In the genomic region with DNA sequence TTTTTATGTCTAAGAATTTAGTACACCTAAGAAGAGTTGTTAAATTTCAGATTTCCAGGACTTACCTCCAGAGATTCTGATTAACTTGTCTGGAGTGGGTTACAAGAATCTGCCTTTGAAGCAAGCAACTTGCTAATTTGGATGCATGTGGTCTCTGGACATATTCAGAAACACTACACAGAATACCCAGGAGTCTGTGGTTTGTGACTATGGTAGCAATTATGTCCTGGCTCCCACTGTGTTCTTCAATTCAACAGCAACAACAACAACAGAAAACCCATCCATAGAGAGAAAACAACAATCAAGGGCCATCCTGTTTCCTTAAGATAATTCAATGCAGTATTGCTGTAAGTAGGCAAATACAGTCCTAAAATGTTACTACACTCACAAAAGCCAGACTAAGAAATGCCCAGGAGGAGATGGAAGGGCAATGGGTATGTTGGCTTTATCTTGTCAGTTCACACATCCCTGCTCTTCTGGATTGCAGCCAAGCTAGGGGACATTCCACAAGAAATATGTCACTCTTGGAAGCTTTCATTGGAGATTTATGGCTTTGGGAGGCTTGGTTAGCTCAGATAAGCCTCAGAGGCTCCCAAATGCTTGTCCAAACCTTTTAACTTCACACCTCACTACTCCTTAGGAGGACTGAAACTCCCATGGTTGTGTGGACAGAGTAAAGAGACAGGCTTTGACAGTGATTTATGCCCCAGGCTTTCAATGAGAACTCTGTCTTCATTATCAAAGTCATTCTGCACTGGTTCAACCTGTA, we compare ENCODE assay signal across 24 cellular contexts.
DNase-seq lines count a peak whose midpoint lies in the region; ATAC-seq, FAIRE-seq and TF ChIP-seq lines count a peak whose summit lies in the region.
"Had no signal": no experiment of that assay in that cellular context is flagged by ENCODE, and none has a peak within 500 bp of the region (broad histone marks: within the 10 kb centered on the region; RNA-seq: fewer than 3 reads in every experiment).

No MANE protein-coding gene starts in this region.

- no peaks in the 10 kb centered on the region for H3K27me3 Mint-ChIP-seq in endothelial cell (ENCODE audit: unreplicated experiment)
- H3K27me3 Mint-ChIP-seq: progenitor cell of endocrine pancreas had no signal

- H3K36me3 ChIP-seq in left ventricle myocardium inferior, result no peaks in the 10 kb centered on the region
- H3K36me3 ChIP-seq: esophagus muscularis mucosa, gastrocnemius medialis, vagina had no signal

- H3K9me3 Mint-ChIP-seq in endothelial cell (ENCODE audit: unreplicated experiment), result no peaks in the 10 kb centered on the region
- H3K9me3 Mint-ChIP-seq: activated CD4-positive, alpha-beta memory T cell treated with anti-CD3 and anti-CD28 coated beads for 36 hours; activated naive CD8-positive, alpha-beta T cell treated with anti-CD3 and anti-CD28 coated beads, Interleukin-2, amount 10 ng/mL, durations not matched to agents 7 days and 5 days; mesothelial cell of epicardium; nephron had no signal

- intact Hi-C loops in left cardiac atrium (cut with DNase I), result no loop called here
- intact Hi-C loops in left ventricle myocardium inferior (cut with micrococcal nuclease), result no loop called here

- no peak for DNase-seq in left cardiac atrium
- no peak for DNase-seq in left ventricle myocardium inferior
- DNase-seq in RPMI7951 (ENCODE audit: low read depth), result peak; percentile 8
- DNase-seq in kidney glomerular epithelial cell (lab: John Stamatoyannopoulos, UW), result peak; percentile 91
- DNase-seq in cerebellar cortex (ENCODE audit: low spot score), result no peak
- DNase-seq in frontal cortex (ENCODE audit: low spot score in 2 of 2), result no peak
- DNase-seq in endothelial cell (ENCODE audit: low spot score), result no peak
- DNase-seq: activated CD4-positive, alpha-beta memory T cell treated with anti-CD3 and anti-CD28 coated beads for 36 hours; activated effector memory CD4-positive, alpha-beta T cell treated with Interleukin-2 at 50 U/mL for 16 hours; activated naive CD8-positive, alpha-beta T cell treated with anti-CD3 and anti-CD28 coated beads, Interleukin-2, amount 10 ng/mL, durations not matched to agents 7 days and 5 days; effector CD8-positive, alpha-beta T cell; gastrocnemius medialis; left colon; NCI-H1092 treated with DMSO at 0.1 percent for 48 hours; NCI-H2081 treated with DMSO at 0.1 percent for 48 hours; NCI-H510A treated with DMSO at 0.1 percent for 48 hours; T-helper 9 cell had no signal

- peaks cover 4% of the 10 kb centered on the region for H3K4me1 ChIP-seq in left ventricle myocardium inferior
- H3K4me1 ChIP-seq: esophagus muscularis mucosa, gastrocnemius medialis, vagina had no signal

- no peak overlapping the region for H3K27ac ChIP-seq in left ventricle myocardium inferior (replicated peaks)
- H3K27ac ChIP-seq: esophagus muscularis mucosa, gastrocnemius medialis, vagina had no signal

- no peaks in the 10 kb centered on the region for H3K36me3 Mint-ChIP-seq in endothelial cell (ENCODE audit: low read depth, unreplicated experiment)
- H3K36me3 Mint-ChIP-seq: activated CD4-positive, alpha-beta memory T cell treated with anti-CD3 and anti-CD28 coated beads for 36 hours; activated naive CD8-positive, alpha-beta T cell treated with anti-CD3 and anti-CD28 coated beads, Interleukin-2, amount 10 ng/mL, durations not matched to agents 7 days and 5 days; mesothelial cell of epicardium had no signal

- no peaks in the 10 kb centered on the region for H3K27me3 ChIP-seq in left ventricle myocardium inferior (ENCODE audit: low read depth)
- H3K27me3 ChIP-seq: esophagus muscularis mucosa, gastrocnemius medialis, vagina had no signal

- H3K4me1 Mint-ChIP-seq in endothelial cell (ENCODE audit: unreplicated experiment), result peaks cover 3% of the 10 kb centered on the region
- H3K4me1 Mint-ChIP-seq: activated naive CD8-positive, alpha-beta T cell treated with anti-CD3 and anti-CD28 coated beads, Interleukin-2, amount 10 ng/mL, durations not matched to agents 7 days and 5 days; nephron had no signal

- H3K4me3 ChIP-seq in left ventricle myocardium inferior, result no peak overlapping the region
- H3K4me3 ChIP-seq: esophagus muscularis mucosa, gastrocnemius medialis, GM12878, vagina had no signal

- H3K27ac Mint-ChIP-seq in endothelial cell (ENCODE audit: unreplicated experiment), result no peak overlapping the region
- H3K27ac Mint-ChIP-seq: activated CD4-positive, alpha-beta memory T cell treated with anti-CD3 and anti-CD28 coated beads for 36 hours; activated naive CD8-positive, alpha-beta T cell treated with anti-CD3 and anti-CD28 coated beads, Interleukin-2, amount 10 ng/mL, durations not matched to agents 7 days and 5 days; mesothelial cell of epicardium; nephron; progenitor cell of endocrine pancreas had no signal

- no peak for TF ChIP-seq CTCF in left ventricle myocardium inferior (IDR thresholded peaks at IDR 0.05; ENCODE audit: borderline replicate concordance)
- TF ChIP-seq CTCF in endothelial cell (IDR thresholded peaks at IDR 0.05; ENCODE audit: unreplicated experiment), result no peak

- ATAC-seq in left cardiac atrium (peak; percentile 67 to 94), HG02970 (IDR thresholded peaks at IDR 0.05; ENCODE audit: low FRiP score, unreplicated experiment) (no peak)
- ATAC-seq: gastrocnemius medialis, GM12878, left colon had no signal

- H3K9me3 ChIP-seq in left ventricle myocardium inferior (replicated peaks), result no peaks in the 10 kb centered on the region
- H3K9me3 ChIP-seq: esophagus muscularis mucosa, gastrocnemius medialis, vagina had no signal

- H3K4me3 Mint-ChIP-seq in endothelial cell (ENCODE audit: unreplicated experiment), result no peak overlapping the region
- H3K4me3 Mint-ChIP-seq: activated CD4-positive, alpha-beta memory T cell treated with anti-CD3 and anti-CD28 coated beads for 36 hours; activated naive CD8-positive, alpha-beta T cell treated with anti-CD3 and anti-CD28 coated beads, Interleukin-2, amount 10 ng/mL, durations not matched to agents 7 days and 5 days; mesothelial cell of epicardium; nephron had no signal

- no peak for FAIRE-seq in frontal cortex (lab: Jason Lieb, UNC)
- FAIRE-seq: GM12878 had no signal

Comparison
In these comparisons a context has a peak if more than half of its experiments do, and no peak if none do; other contexts are left out.
1. DNase-seq: peak in RPMI7951 (single experiment) and kidney glomerular epithelial cell (single experiment); none in left cardiac atrium (single experiment), left ventricle myocardium inferior (single experiment), cerebellar cortex (single experiment), frontal cortex (0 of 2) and endothelial cell (single experiment).